27 cellular contexts compared by ENCODE assay signal in the genomic region with DNA sequence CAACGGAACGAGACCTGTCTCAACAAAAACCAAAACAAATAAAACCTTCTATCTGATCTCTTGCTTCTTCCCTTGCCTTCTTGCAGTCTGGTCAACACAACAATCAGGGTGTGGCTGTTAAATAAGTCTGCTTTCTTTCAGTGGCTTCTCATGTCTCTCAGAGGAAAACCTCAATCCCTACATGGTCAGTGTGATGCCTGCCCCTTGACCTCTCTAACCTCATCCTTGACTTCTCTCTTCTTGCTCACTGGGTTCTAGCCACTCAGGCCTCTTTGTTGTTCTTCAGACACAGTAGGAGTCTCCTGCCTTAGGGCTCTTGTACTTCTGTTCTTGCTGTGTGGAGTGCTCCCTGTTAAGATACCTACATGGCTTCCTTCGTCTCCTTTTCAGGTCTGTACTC.
DNase-seq lines count a peak whose midpoint lies in the region; ATAC-seq, FAIRE-seq and TF ChIP-seq lines count a peak whose summit lies in the region.
"Had no signal": no experiment of that assay in that cellular context is flagged by ENCODE, and none has a peak within 500 bp of the region (broad histone marks: within the 10 kb centered on the region; RNA-seq: fewer than 3 reads in every experiment).

No MANE protein-coding gene starts in this region.

- no peak overlapping the region for H3K4me3 Mint-ChIP-seq in endodermal cell
- H3K4me3 Mint-ChIP-seq: CD14-positive monocyte; CD4-positive, alpha-beta T cell; CD8-positive, alpha-beta memory T cell had no signal

- no peak for TF ChIP-seq POLR2A in K562 (conservative IDR thresholded peaks at IDR 0.05)

- peaks cover 3% of the 10 kb centered on the region for H3K27me3 Mint-ChIP-seq in endodermal cell (ENCODE audit: insufficient read depth)
- H3K27me3 Mint-ChIP-seq: CD4-positive, alpha-beta T cell had no signal

- H3K27me3 ChIP-seq in K562 (ENCODE audit: control insufficient read depth in 2 of 2, insufficient read depth in 2 of 2, low read length in 2 of 2), result no peaks in the 10 kb centered on the region
- H3K27me3 ChIP-seq in parathyroid adenoma (ENCODE audit: control insufficient read depth, insufficient read depth, low read length), result no peaks in the 10 kb centered on the region
- no peaks in the 10 kb centered on the region for H3K27me3 ChIP-seq in endodermal cell (ENCODE audit: control insufficient read depth, insufficient read depth, low read length, poor library complexity, severe bottlenecking)
- H3K27me3 ChIP-seq in SK-N-SH (ENCODE audit: insufficient read depth), result no peaks in the 10 kb centered on the region
- H3K27me3 ChIP-seq in WERI-Rb-1 (ENCODE audit: insufficient read depth, low read depth, severe bottlenecking), result no peaks in the 10 kb centered on the region
- H3K27me3 ChIP-seq: BE2C; BLaER1 treated with 17β-estradiol and CSF1 and Interleukin-3, amounts not matched to agents 10 nM and 100 nM had no signal

- H3K4me3 ChIP-seq in HEK293 (ENCODE audit: low read depth, low read length) (no peak overlapping the region), K562 (no peak overlapping the region), parathyroid adenoma (ENCODE audit: low read depth, low read length) (no peak overlapping the region), endodermal cell (ENCODE audit: low read length) (no peak overlapping the region), SK-N-SH (ENCODE audit: low read depth in 2 of 2, low read length in 1 of 2) (no peak overlapping the region), WERI-Rb-1 (ENCODE audit: low read depth, low read length) (no peak overlapping the region)
- H3K4me3 ChIP-seq: A549; BLaER1 treated with 17β-estradiol and CSF1 and Interleukin-3, amounts not matched to agents 10 nM and 100 nM; GM12878; GM23248 had no signal

- no peaks in the 10 kb centered on the region for H3F3A ChIP-seq in SK-N-SH (replicated peaks; ENCODE audit: insufficient read depth)

- peaks cover 11% of the 10 kb centered on the region for H3K4me1 Mint-ChIP-seq in endodermal cell
- H3K4me1 Mint-ChIP-seq: CD14-positive monocyte; CD8-positive, alpha-beta memory T cell had no signal

- no peaks in the 10 kb centered on the region for H3K9me1 ChIP-seq in K562 (ENCODE audit: control insufficient read depth, insufficient read depth, low read length)

- H3K4me2 ChIP-seq in K562 (ENCODE audit: insufficient read depth, low read length), result no peak overlapping the region
- no peak overlapping the region for H3K4me2 ChIP-seq in parathyroid adenoma (ENCODE audit: low read length)
- no peak overlapping the region for H3K4me2 ChIP-seq in SK-N-SH
- H3K4me2 ChIP-seq: A549; BLaER1 treated with 17β-estradiol and CSF1 and Interleukin-3, amounts not matched to agents 10 nM and 100 nM had no signal

- TF ChIP-seq CTCF in HEK293 (tag by site-specific recombination; IDR thresholded peaks at IDR 0.05), result no peak
- no peak for TF ChIP-seq CTCF in K562 (IDR thresholded peaks at IDR 0.05 in 2 of 3, conservative IDR thresholded peaks at IDR 0.05 in 1 of 3; ENCODE audit: insufficient read depth in 2 of 3, low read depth in 1 of 3, low read length in 3 of 3)
- no peak for TF ChIP-seq CTCF in parathyroid adenoma (IDR thresholded peaks at IDR 0.05)
- no peak for TF ChIP-seq CTCF in endodermal cell (conservative IDR thresholded peaks at IDR 0.05)
- no peak for TF ChIP-seq CTCF in SK-N-SH (IDR thresholded peaks at IDR 0.05)
- TF ChIP-seq CTCF in WERI-Rb-1 (IDR thresholded peaks at IDR 0.05; ENCODE audit: low read depth, low read length), result no peak

- peak; percentile 60 for FAIRE-seq in K562 (lab: Jason Lieb, UNC)
- FAIRE-seq: A549, D721Med, GM12878, GM19239, H1 had no signal

- H3K9ac ChIP-seq in K562 (ENCODE audit: insufficient read depth in 1 of 2, low read depth in 2 of 2, low read length in 2 of 2), result no peak overlapping the region
- no peak overlapping the region for H3K9ac ChIP-seq in parathyroid adenoma
- H3K9ac ChIP-seq in endodermal cell (ENCODE audit: extremely low read depth, low read length, poor library complexity, severe bottlenecking), result no peak overlapping the region
- no peak overlapping the region for H3K9ac ChIP-seq in SK-N-SH
- H3K9ac ChIP-seq: BLaER1 treated with 17β-estradiol and CSF1 and Interleukin-3, amounts not matched to agents 10 nM and 100 nM; GM23248 had no signal

- H3K9me2 ChIP-seq in SK-N-SH, result no peaks in the 10 kb centered on the region

- DNase-seq in MV-4-11 (lab: John Stamatoyannopoulos, UW) (peak; percentile 13), K562 (ENCODE audit: extremely low read depth in 1 of 4, low spot score in 3 of 4) (no peak), endodermal cell (no peak), SK-N-SH (no peak), WERI-Rb-1 (no peak)
- DNase-seq: 8988T; ACHN; AML-193; BE2C; CD4-positive, alpha-beta T cell; CD8-positive, alpha-beta memory T cell; DMS 273 treated with DMSO at 0.1 percent for 48 hours; DMS79; EL; GDM1; GM23248; H7; HCEC 1CT had no signal

- H3K27ac Mint-ChIP-seq in endodermal cell, result no peak overlapping the region
- H3K27ac Mint-ChIP-seq: CD14-positive monocyte; CD4-positive, alpha-beta T cell; CD8-positive, alpha-beta memory T cell had no signal

- no peaks in the 10 kb centered on the region for H3K36me3 ChIP-seq in HEK293 (ENCODE audit: control insufficient read depth in 2 of 2, insufficient read depth in 1 of 2, low read length in 2 of 2)
- H3K36me3 ChIP-seq in K562 (ENCODE audit: control insufficient read depth, insufficient read depth, low read length), result no peaks in the 10 kb centered on the region
- no peaks in the 10 kb centered on the region for H3K36me3 ChIP-seq in parathyroid adenoma (ENCODE audit: control insufficient read depth, insufficient read depth, low read length)
- H3K36me3 ChIP-seq in endodermal cell (ENCODE audit: control insufficient read depth, insufficient read depth, low read length), result no peaks in the 10 kb centered on the region
- H3K36me3 ChIP-seq in SK-N-SH (replicated peaks in 1 of 2; ENCODE audit: control insufficient read depth in 1 of 2, insufficient read depth in 2 of 2, low read length in 1 of 2), result no peaks in the 10 kb centered on the region
- no peaks in the 10 kb centered on the region for H3K36me3 ChIP-seq in WERI-Rb-1
- H3K36me3 ChIP-seq: BE2C; BLaER1 treated with 17β-estradiol and CSF1 and Interleukin-3, amounts not matched to agents 10 nM and 100 nM had no signal

- POLR2A ChIA-PET in HEK293 (lab: Yijun Ruan, JAX), result no interaction called here
- POLR2A ChIA-PET in K562 (lab: Yijun Ruan, JAX), result no interaction called here
- POLR2A ChIA-PET in SK-N-SH (lab: Yijun Ruan, JAX), result no interaction called here

- H3K79me2 ChIP-seq in K562 (ENCODE audit: control insufficient read depth, insufficient read depth, low read length) (no peaks in the 10 kb centered on the region), parathyroid adenoma (no peaks in the 10 kb centered on the region), SK-N-SH (ENCODE audit: insufficient read depth) (no peaks in the 10 kb centered on the region)

- CTCF ChIA-PET in HEK293 (lab: Yijun Ruan, JAX), result no interaction called here
- CTCF ChIA-PET in K562 (lab: Yijun Ruan, JAX; ENCODE audit: low intra/inter-chr PET ratio), result no interaction called here
- CTCF ChIA-PET in SK-N-SH (lab: Yijun Ruan, JAX), result no interaction called here

- no peak for TF ChIP-seq RAD21 in K562 (CRISPR knock-in tag; conservative IDR thresholded peaks at IDR 0.05 in 1 of 2, IDR thresholded peaks at IDR 0.05 in 1 of 2)
- no peak for TF ChIP-seq RAD21 in SK-N-SH (IDR thresholded peaks at IDR 0.05; ENCODE audit: low read length)

- H3K9me3 ChIP-seq in HEK293 (ENCODE audit: control insufficient read depth, insufficient read depth, low read depth, low read length), result no peaks in the 10 kb centered on the region
- no peaks in the 10 kb centered on the region for H3K9me3 ChIP-seq in K562 (replicated peaks; ENCODE audit: control insufficient read depth, insufficient read depth, low read depth, low read length)
- no peaks in the 10 kb centered on the region for H3K9me3 ChIP-seq in parathyroid adenoma (ENCODE audit: control insufficient read depth, low read length)
- H3K9me3 ChIP-seq in endodermal cell (ENCODE audit: control insufficient read depth, low read length), result no peaks in the 10 kb centered on the region
- no peaks in the 10 kb centered on the region for H3K9me3 ChIP-seq in SK-N-SH
- no peaks in the 10 kb centered on the region for H3K9me3 ChIP-seq in WERI-Rb-1 (ENCODE audit: severe bottlenecking)
- H3K9me3 ChIP-seq: A549; BE2C; BLaER1 treated with 17β-estradiol and CSF1 and Interleukin-3, amounts not matched to agents 10 nM and 100 nM had no signal

- peaks cover 10% of the 10 kb centered on the region; the same call in 1 of the 2 replicates for H3K4me1 ChIP-seq in HEK293 (ENCODE audit: control insufficient read depth, insufficient read depth, low read length)
- H3K4me1 ChIP-seq in K562 (replicated peaks in 1 of 2; ENCODE audit: control insufficient read depth in 2 of 2, insufficient read depth in 2 of 2, low read length in 2 of 2), result no peaks in the 10 kb centered on the region; a peak in 1 of 5 replicates
- H3K4me1 ChIP-seq in parathyroid adenoma, result peaks cover 4% of the 10 kb centered on the region
- H3K4me1 ChIP-seq in endodermal cell (ENCODE audit: control insufficient read depth, insufficient read depth, low read length), result no peaks in the 10 kb centered on the region
- no peaks in the 10 kb centered on the region for H3K4me1 ChIP-seq in SK-N-SH (ENCODE audit: control insufficient read depth in 1 of 2, insufficient read depth in 2 of 2, low read depth in 1 of 2, low read length in 1 of 2)
- H3K4me1 ChIP-seq: BE2C; BLaER1 treated with 17β-estradiol and CSF1 and Interleukin-3, amounts not matched to agents 10 nM and 100 nM had no signal

- TF ChIP-seq EP300 in K562 (IDR thresholded peaks at IDR 0.05; ENCODE audit: low read length) (no peak), SK-N-SH (IDR thresholded peaks at IDR 0.05; ENCODE audit: borderline replicate concordance in 1 of 2, low read depth in 1 of 2, low read length in 1 of 2) (no peak)

- H3K9me3 Mint-ChIP-seq in endodermal cell, result peaks cover 8% of the 10 kb centered on the region
- H3K9me3 Mint-ChIP-seq: CD4-positive, alpha-beta T cell had no signal

- in situ Hi-C loops in K562 (cut with MboI), result no loop called here

- no TSS peak for BruUV-seq in K562 (replicated peaks; lab: Mats Ljungman, UMichigan)

- no peaks in the 10 kb centered on the region for H4K20me1 ChIP-seq in K562 (replicated peaks; ENCODE audit: control insufficient read depth, insufficient read depth, low read length)
- no peaks in the 10 kb centered on the region for H4K20me1 ChIP-seq in SK-N-SH (ENCODE audit: insufficient read depth)
- H4K20me1 ChIP-seq: BLaER1 treated with 17β-estradiol and CSF1 and Interleukin-3, amounts not matched to agents 10 nM and 100 nM had no signal

- H3K36me3 Mint-ChIP-seq in endodermal cell (ENCODE audit: low read depth), result no peaks in the 10 kb centered on the region
- H3K36me3 Mint-ChIP-seq: CD14-positive monocyte; CD8-positive, alpha-beta memory T cell had no signal

- ATAC-seq in K562, result no peak; the same call in 1 of the 3 replicates
- ATAC-seq: A549, GM12878 had no signal

- intact Hi-C loops in K562 (cut with micrococcal nuclease), result no loop called here

- H3K27ac ChIP-seq in HEK293 (ENCODE audit: extremely low read depth, low read depth, low read length), result no peak overlapping the region
- H3K27ac ChIP-seq in K562 (ENCODE audit: extremely low read depth, low read depth, low read length), result no peak overlapping the region
- H3K27ac ChIP-seq in parathyroid adenoma, result no peak overlapping the region
- H3K27ac ChIP-seq in endodermal cell (ENCODE audit: low read depth, low read length), result no peak overlapping the region
- H3K27ac ChIP-seq in SK-N-SH (ENCODE audit: low read depth in 2 of 2, low read length in 1 of 2), result no peak overlapping the region
- no peak overlapping the region for H3K27ac ChIP-seq in WERI-Rb-1
- H3K27ac ChIP-seq: A549; BLaER1 treated with 17β-estradiol and CSF1 and Interleukin-3, amounts not matched to agents 10 nM and 100 nM; GM23248 had no signal

- 0% methylated on average over 3 of the region's 3 CpGs for WGBS in K562 (ENCODE audit: insufficient coverage, low coverage, missing lambda C conversion rate)
- WGBS in endodermal cell (ENCODE audit: insufficient coverage in 1 of 2, insufficient read length in 1 of 2), 2 experiments, result 83 to 93% methylated on average over 1 to 3 of the region's 3 CpGs
- WGBS in SK-N-SH (ENCODE audit: low lambda C conversion rate), result 3% methylated on average over 3 of the region's 3 CpGs

- no peak overlapping the region for H2AFZ ChIP-seq in K562 (ENCODE audit: low read depth, low read length)
- peak overlapping the region; percentile 17 for H2AFZ ChIP-seq in parathyroid adenoma
- no peak overlapping the region for H2AFZ ChIP-seq in SK-N-SH (ENCODE audit: low read depth)
- H2AFZ ChIP-seq: GM23248 had no signal
